Comparison of ENCODE assay signal across 9 cellular contexts in genomic region chr5:151063590-151063989, GRCh38. TPM values are rescaled to one million over a fixed set of nuclear protein-coding genes. Genes with fewer than 3 reads are reported as not detected.
DNase-seq lines count a peak whose midpoint lies in the region; ATAC-seq and TF ChIP-seq lines count a peak whose summit lies in the region.
"Had no signal": no experiment of that assay in that cellular context is flagged by ENCODE, and none has a peak within 500 bp of the region (broad histone marks: within the 10 kb centered on the region; RNA-seq: fewer than 3 reads in every experiment).

No MANE protein-coding gene starts in this region.

- peaks cover 100% of the 10 kb centered on the region for H3K4me1 ChIP-seq in Karpas-422 (ENCODE audit: low read length)
- H3K4me1 ChIP-seq in left lung, result peaks cover 34 to 98% of the 10 kb centered on the region in 2 donors

- POLR2A ChIA-PET in WTC11 (lab: Charles Lee), result interaction anchor here (0.9 kb wide), 1 partner anchor 22 kb away, joined by 3 read pairs; no protein-coding TSS in a partner anchor

- peak overlapping the region; percentile 96 for H3K27ac ChIP-seq in Karpas-422 (ENCODE audit: low read length)
- peak overlapping the region; percentile 63 to 84 for H3K27ac ChIP-seq in left lung

- H3K27me3 ChIP-seq in Karpas-422 (ENCODE audit: low read length) (no peaks in the 10 kb centered on the region), left lung (no peaks in the 10 kb centered on the region)

- H3K4me3 Mint-ChIP-seq in activated naive CD8-positive, alpha-beta T cell treated with anti-CD3 and anti-CD28 coated beads for 36 hours, result no peak overlapping the region
- H3K4me3 Mint-ChIP-seq in stimulated activated naive CD8-positive, alpha-beta T cell treated with anti-CD3 and anti-CD28 coated beads, Interleukin-15, amount 100 ng/mL, for 72 hours, result peak overlapping the region in 1 of 2 donors; percentile 7
- H3K4me3 Mint-ChIP-seq in WTC11, result no peak overlapping the region

- DNase-seq in Karpas-422 (no peak), left lung (peak in 1 of 2 donors; percentile 80), WTC11 (ENCODE audit: low spot score) (no peak), mesenteric fat pad (ENCODE audit: low spot score) (no peak)
- no peak for DNase-seq in activated naive CD8-positive, alpha-beta T cell treated with anti-CD3 and anti-CD28 coated beads for 36 hours
- no peak for DNase-seq in stimulated activated naive CD8-positive, alpha-beta T cell treated with anti-CD3 and anti-CD28 coated beads, Interleukin-15, amount 100 ng/mL, for 72 hours
- DNase-seq: NCI-H446 had no signal

- no peaks in the 10 kb centered on the region for H3K27me3 Mint-ChIP-seq in activated naive CD8-positive, alpha-beta T cell treated with anti-CD3 and anti-CD28 coated beads for 36 hours
- no peaks in the 10 kb centered on the region for H3K27me3 Mint-ChIP-seq in stimulated activated naive CD8-positive, alpha-beta T cell treated with anti-CD3 and anti-CD28 coated beads, Interleukin-15, amount 100 ng/mL, for 72 hours
- H3K27me3 Mint-ChIP-seq in WTC11 (ENCODE audit: low read depth), result no peaks in the 10 kb centered on the region

- no peak overlapping the region for H2AFZ ChIP-seq in Karpas-422 (ENCODE audit: low read length)

- H3K9me3 ChIP-seq in Karpas-422 (ENCODE audit: low read length), result no peaks in the 10 kb centered on the region
- no peaks in the 10 kb centered on the region for H3K9me3 ChIP-seq in left lung

- H3K4me2 ChIP-seq in Karpas-422 (ENCODE audit: low read depth, low read length, poor library complexity, severe bottlenecking), result peak overlapping the region; percentile 7

- H3K9me3 Mint-ChIP-seq in activated naive CD8-positive, alpha-beta T cell treated with anti-CD3 and anti-CD28 coated beads for 36 hours, result no peaks in the 10 kb centered on the region
- H3K9me3 Mint-ChIP-seq in stimulated activated naive CD8-positive, alpha-beta T cell treated with anti-CD3 and anti-CD28 coated beads, Interleukin-15, amount 100 ng/mL, for 72 hours, result no peaks in the 10 kb centered on the region
- H3K9me3 Mint-ChIP-seq in WTC11, result no peaks in the 10 kb centered on the region

- ATAC-seq in left lung, result peak; percentile 3
- ATAC-seq in stimulated activated naive CD8-positive, alpha-beta T cell treated with anti-CD3 and anti-CD28 coated beads, Interleukin-15, amount 100 ng/mL, for 72 hours, result no peak
- no peak for ATAC-seq in WTC11
- no peak for ATAC-seq in HG02571 (IDR thresholded peaks at IDR 0.05; ENCODE audit: unreplicated experiment)
- ATAC-seq in GM21381 (IDR thresholded peaks at IDR 0.05; ENCODE audit: unreplicated experiment), result no peak

- TF ChIP-seq CTCF in left lung (IDR thresholded peaks at IDR 0.05), result no peak
- no peak for TF ChIP-seq CTCF in WTC11 (IDR thresholded peaks at IDR 0.05)

- H4K20me1 ChIP-seq in Karpas-422 (ENCODE audit: insufficient read depth, low read depth, low read length), result peaks cover 14% of the 10 kb centered on the region; the same call in 1 of the 2 replicates

- CTCF ChIA-PET in WTC11 (lab: Charles Lee), result interaction anchor here (1.1 to 4.5 kb wide), 4 partner anchors 13 to 101 kb away, joined by 3 to 37 read pairs (median 10); no protein-coding TSS in a partner anchor

- H3K9ac ChIP-seq in Karpas-422 (ENCODE audit: low read length), result peak overlapping the region; percentile 20; the same call in 1 of the 2 replicates

- H3K4me1 Mint-ChIP-seq in activated naive CD8-positive, alpha-beta T cell treated with anti-CD3 and anti-CD28 coated beads for 36 hours, result peaks cover 75% of the 10 kb centered on the region
- H3K4me1 Mint-ChIP-seq in stimulated activated naive CD8-positive, alpha-beta T cell treated with anti-CD3 and anti-CD28 coated beads, Interleukin-15, amount 100 ng/mL, for 72 hours, result peaks cover 99% of the 10 kb centered on the region
- H3K4me1 Mint-ChIP-seq in WTC11, result peaks cover 17% of the 10 kb centered on the region

- intact Hi-C loops in left lung (cut with DNase I), result no loop called here

- H3K4me3 ChIP-seq in Karpas-422 (ENCODE audit: low read length) (no peak overlapping the region), left lung (no peak overlapping the region)

- H3K36me3 ChIP-seq in Karpas-422 (ENCODE audit: insufficient read depth, low read length) (peaks cover 37% of the 10 kb centered on the region), left lung (peaks cover 0 to 76% of the 10 kb centered on the region in 2 donors)

- peaks cover 48% of the 10 kb centered on the region for H3K36me3 Mint-ChIP-seq in activated naive CD8-positive, alpha-beta T cell treated with anti-CD3 and anti-CD28 coated beads for 36 hours
- H3K36me3 Mint-ChIP-seq in WTC11, result peaks cover 27% of the 10 kb centered on the region

- H3K9me2 ChIP-seq in Karpas-422 (replicated peaks; ENCODE audit: insufficient read depth, low read length), result no peaks in the 10 kb centered on the region

- H3K79me2 ChIP-seq in Karpas-422 (ENCODE audit: low read length), result peaks cover 52% of the 10 kb centered on the region

- H3K27ac Mint-ChIP-seq in activated naive CD8-positive, alpha-beta T cell treated with anti-CD3 and anti-CD28 coated beads for 36 hours, result peak overlapping the region; percentile 36
- H3K27ac Mint-ChIP-seq in stimulated activated naive CD8-positive, alpha-beta T cell treated with anti-CD3 and anti-CD28 coated beads, Interleukin-15, amount 100 ng/mL, for 72 hours, result peak overlapping the region; percentile 60 to 72
- no peak overlapping the region for H3K27ac Mint-ChIP-seq in WTC11

TF ChIP-seq in WTC11, 78 proteins besides CTCF, POLR2A, EP300 and RAD21:
- TF ChIP-seq SP1 (CRISPR knock-in tag; conservative IDR thresholded peaks at IDR 0.05) (no peak), NFATC4 (CRISPR knock-in tag; IDR thresholded peaks at IDR 0.05) (no peak), JUN (CRISPR knock-in tag; IDR thresholded peaks at IDR 0.05) (no peak), NFE2L1 (CRISPR knock-in tag; IDR thresholded peaks at IDR 0.05) (no peak), ATF1 (CRISPR knock-in tag; IDR thresholded peaks at IDR 0.05) (no peak), ELF4 (CRISPR knock-in tag; IDR thresholded peaks at IDR 0.05; ENCODE audit: low read depth) (no peak), ETV6 (CRISPR knock-in tag; IDR thresholded peaks at IDR 0.05) (no peak), USF2 (CRISPR knock-in tag; IDR thresholded peaks at IDR 0.05) (no peak), FOXK1 (CRISPR knock-in tag; IDR thresholded peaks at IDR 0.05) (no peak), GRHL2 (CRISPR knock-in tag; IDR thresholded peaks at IDR 0.05; ENCODE audit: insufficient replicate concordance, severe bottlenecking) (no peak), RORB (CRISPR knock-in tag; IDR thresholded peaks at IDR 0.05) (no peak), TEAD1 (CRISPR knock-in tag; IDR thresholded peaks at IDR 0.05) (no peak), HMGA2 (CRISPR knock-in tag; IDR thresholded peaks at IDR 0.05) (no peak)
- TF ChIP-seq, protein P1, sequence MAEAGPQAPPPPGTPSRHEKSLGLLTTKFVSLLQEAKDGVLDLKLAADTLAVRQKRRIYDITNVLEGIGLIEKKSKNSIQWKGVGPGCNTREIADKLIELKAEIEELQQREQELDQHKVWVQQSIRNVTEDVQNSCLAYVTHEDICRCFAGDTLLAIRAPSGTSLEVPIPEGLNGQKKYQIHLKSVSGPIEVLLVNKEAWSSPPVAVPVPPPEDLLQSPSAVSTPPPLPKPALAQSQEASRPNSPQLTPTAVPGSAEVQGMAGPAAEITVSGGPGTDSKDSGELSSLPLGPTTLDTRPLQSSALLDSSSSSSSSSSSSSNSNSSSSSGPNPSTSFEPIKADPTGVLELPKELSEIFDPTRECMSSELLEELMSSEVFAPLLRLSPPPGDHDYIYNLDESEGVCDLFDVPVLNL (CRISPR knock-in tag; IDR thresholded peaks at IDR 0.05; ENCODE audit: borderline replicate concordance, low read depth), result no peak
TF ChIP-seq in WTC11: peak in this region for 0.

RNA-seq across cellular contexts. Expression of gene TNIP1, which starts 17.2 kb away (rescaled TPM):
- 106 and 205 TPM in 2 replicates for total RNA-seq in Karpas-422 (2014; rRNA removed; shearing (Covaris generic); ENCODE audit: low replicate concordance)
- 100 to 1,000 TPM; 185 to 189 TPM for total RNA-seq in activated naive CD8-positive, alpha-beta T cell treated with anti-CD3 and anti-CD28 coated beads for 36 hours
- total RNA-seq in left lung (100 to 1,000 TPM; 111 to 133 TPM), WTC11 (2021) (41.1 to 48.9 TPM (median 47.0 TPM) in 3 replicates), mesenteric fat pad (285 TPM)

RNA-seq across cellular contexts. Expression of gene GPX3, which starts 43.2 kb away (rescaled TPM):
- total RNA-seq in Karpas-422 (2014; rRNA removed; shearing (Covaris generic); ENCODE audit: low replicate concordance), result not detected in 2 replicates
- total RNA-seq in activated naive CD8-positive, alpha-beta T cell treated with anti-CD3 and anti-CD28 coated beads for 36 hours, result not detected
- total RNA-seq in left lung (100 to 1,000 TPM; 391 to 424 TPM), WTC11 (2021) (24.5 to 26.9 TPM (median 26.2 TPM) in 3 replicates), mesenteric fat pad (4,437 TPM)

Comparison
In these comparisons a context has a peak if more than half of its experiments do, and no peak if none do; other contexts are left out.
1. RNA of gene GPX3, which starts 43.2 kb away (total RNA-seq): 4,437 TPM in mesenteric fat pad (single experiment), 391 to 424 TPM in left lung and 24.5 to 26.9 TPM in WTC11; not detected in activated naive CD8-positive, alpha-beta T cell treated with anti-CD3 and anti-CD28 coated beads for 36 hours and not detected in Karpas-422; every median in the first group is over 10 times any median in the second.